In the genomic region with DNA sequence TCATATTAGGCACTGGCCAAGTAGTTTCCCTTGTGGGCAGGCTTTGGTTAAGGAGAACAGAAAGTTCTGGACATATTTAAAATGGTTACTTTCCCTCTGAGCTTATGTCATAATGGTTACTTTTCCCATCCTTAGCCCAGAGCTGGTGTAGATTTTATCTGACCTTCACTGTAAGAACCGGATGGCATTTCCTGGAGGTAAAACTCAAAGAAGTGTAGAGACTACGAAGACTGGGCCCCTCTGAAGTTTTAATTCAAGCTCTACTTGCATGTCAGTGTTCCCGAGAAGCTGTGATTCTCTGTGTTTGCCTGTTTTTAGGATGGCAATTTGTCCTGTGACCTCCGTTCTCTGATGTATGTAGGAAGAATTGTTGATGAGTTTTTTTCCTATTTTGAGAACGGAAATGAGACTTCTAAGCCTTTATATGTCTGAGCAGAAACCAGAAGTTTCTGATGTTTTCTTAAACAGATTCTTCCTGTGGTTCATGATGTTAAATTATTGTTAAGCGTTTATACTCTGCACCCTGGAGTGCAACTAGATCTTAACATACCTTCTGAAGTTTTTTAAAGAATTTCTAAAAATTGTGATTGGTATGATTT, we compare ENCODE assay signal across 16 cellular contexts.
DNase-seq lines count a peak whose midpoint lies in the region; ATAC-seq and TF ChIP-seq lines count a peak whose summit lies in the region.
"Had no signal": no experiment of that assay in that cellular context is flagged by ENCODE, and none has a peak within 500 bp of the region (broad histone marks: within the 10 kb centered on the region; RNA-seq: fewer than 3 reads in every experiment).

No MANE protein-coding gene starts in this region.

- no peaks in the 10 kb centered on the region for H3K4me1 ChIP-seq in gastroesophageal sphincter
- H3K4me1 ChIP-seq in HAP-1, result no peaks in the 10 kb centered on the region

- peak overlapping the region; percentile 58 for H3K27ac Mint-ChIP-seq in activated naive CD4-positive, alpha-beta T cell treated with anti-CD3 and anti-CD28 coated beads for 36 hours
- H3K27ac Mint-ChIP-seq in activated naive CD4-positive, alpha-beta T cell treated with anti-CD3 and anti-CD28 coated beads, Interleukin-2, amount 50 U/mL, for 72 hours, result peak overlapping the region in 1 of 2 donors; percentile 31

- H3K9me3 Mint-ChIP-seq in activated naive CD4-positive, alpha-beta T cell treated with anti-CD3 and anti-CD28 coated beads for 36 hours, result peaks cover 8% of the 10 kb centered on the region
- peaks cover 0 to 5% of the 10 kb centered on the region in 2 donors for H3K9me3 Mint-ChIP-seq in activated naive CD4-positive, alpha-beta T cell treated with anti-CD3 and anti-CD28 coated beads, Interleukin-2, amount 50 U/mL, for 72 hours
- H3K9me3 Mint-ChIP-seq: immature natural killer cell had no signal

- peaks cover 23% of the 10 kb centered on the region for H3K4me1 Mint-ChIP-seq in activated naive CD4-positive, alpha-beta T cell treated with anti-CD3 and anti-CD28 coated beads for 36 hours (ENCODE audit: low read depth)

- no peak for TF ChIP-seq POLR2A in gastroesophageal sphincter (IDR thresholded peaks at IDR 0.05)

- H3K9me3 ChIP-seq in gastroesophageal sphincter (no peaks in the 10 kb centered on the region), HAP-1 (no peaks in the 10 kb centered on the region; the same call in 1 of the 2 replicates)
- H3K9me3 ChIP-seq: neutrophil had no signal

- no peak for DNase-seq in activated naive CD4-positive, alpha-beta T cell treated with anti-CD3 and anti-CD28 coated beads for 36 hours
- DNase-seq in activated naive CD4-positive, alpha-beta T cell treated with anti-CD3 and anti-CD28 coated beads, Interleukin-2, amount 50 U/mL, for 72 hours (ENCODE audit: low spot score in 2 of 2), result no peak
- no peak for DNase-seq in caudate nucleus (lab: John Stamatoyannopoulos, UW)
- peak; percentile 12 for DNase-seq in smooth muscle cell of the brain vasculature (ENCODE audit: low read depth, low spot score)
- no peak for DNase-seq in HAP-1 (ENCODE audit: low spot score in 2 of 2)
- DNase-seq: ACHN; activated CD4-positive, CD25-positive, alpha-beta regulatory T cell; aorta; immature natural killer cell; NCI-H146; NCI-H345 had no signal

- CTCF ChIA-PET in activated naive CD4-positive, alpha-beta T cell treated with anti-CD3 and anti-CD28 coated beads for 36 hours (lab: Charles Lee), result interaction anchor here (0.5 to 0.6 kb wide), 2 partner anchors 125 to 512 kb away, joined by 3 to 4 read pairs; no protein-coding TSS in a partner anchor

- no peak for ATAC-seq in activated naive CD4-positive, alpha-beta T cell treated with anti-CD3 and anti-CD28 coated beads, Interleukin-2, amount 50 U/mL, for 72 hours
- ATAC-seq in SK-N-SH treated with all-trans-retinoic acid at 6 μM for 48 hours (peak; percentile 16; the same call in 1 of the 3 replicates), HG02610 (IDR thresholded peaks at IDR 0.05; ENCODE audit: unreplicated experiment) (no peak), gastroesophageal sphincter (no peak)

- 69 to 74% methylated on average over 6 of the region's 6 CpGs for WGBS in gastroesophageal sphincter (ENCODE audit: low coverage in 1 of 2), 2 donors

- intact Hi-C loops in activated naive CD4-positive, alpha-beta T cell treated with anti-CD3 and anti-CD28 coated beads for 36 hours (cut with micrococcal nuclease), result no loop called here

- TF ChIP-seq CTCF in gastroesophageal sphincter (IDR thresholded peaks at IDR 0.05), result no peak

- no peaks in the 10 kb centered on the region for H3K27me3 Mint-ChIP-seq in activated naive CD4-positive, alpha-beta T cell treated with anti-CD3 and anti-CD28 coated beads for 36 hours (ENCODE audit: low read depth)

- H3K36me3 ChIP-seq in gastroesophageal sphincter (no peaks in the 10 kb centered on the region), HAP-1 (replicated peaks) (no peaks in the 10 kb centered on the region)
- H3K36me3 ChIP-seq: neutrophil had no signal

- H3K27me3 ChIP-seq in gastroesophageal sphincter (no peaks in the 10 kb centered on the region), HAP-1 (ENCODE audit: low read depth) (no peaks in the 10 kb centered on the region)
- H3K27me3 ChIP-seq: neutrophil had no signal

- TF ChIP-seq EP300 in gastroesophageal sphincter (IDR thresholded peaks at IDR 0.05), result no peak

- H3K27ac ChIP-seq in caudate nucleus (ENCODE audit: low read depth, low read length), result peak overlapping the region; percentile 23
- H3K27ac ChIP-seq in gastroesophageal sphincter, result no peak overlapping the region
- H3K27ac ChIP-seq: neutrophil, RWPE1 had no signal

- H3K4me3 ChIP-seq in gastroesophageal sphincter, result no peak overlapping the region
- no peak overlapping the region for H3K4me3 ChIP-seq in HAP-1

- no peaks in the 10 kb centered on the region for H3K36me3 Mint-ChIP-seq in activated naive CD4-positive, alpha-beta T cell treated with anti-CD3 and anti-CD28 coated beads for 36 hours (ENCODE audit: low read depth)
- H3K36me3 Mint-ChIP-seq in activated naive CD4-positive, alpha-beta T cell treated with anti-CD3 and anti-CD28 coated beads, Interleukin-2, amount 50 U/mL, for 72 hours, result peaks cover 0 to 11% of the 10 kb centered on the region in 2 donors
- H3K36me3 Mint-ChIP-seq: immature natural killer cell had no signal

- in situ Hi-C loops in HAP-1 (cut with MboI; ENCODE audit: low sequenced_read_pairs), result no loop called here

- H3K4me3 Mint-ChIP-seq in activated naive CD4-positive, alpha-beta T cell treated with anti-CD3 and anti-CD28 coated beads for 36 hours, result no peak overlapping the region

TF ChIP-seq in SK-N-SH treated with all-trans-retinoic acid at 6 μM for 48 hours, 23 proteins besides CTCF, POLR2A, EP300 and RAD21:
- TF ChIP-seq ARNTL (CRISPR knock-in tag; IDR thresholded peaks at IDR 0.05; ENCODE audit: borderline replicate concordance, low read depth), result no peak
- no peak for TF ChIP-seq TCF4 (CRISPR knock-in tag; IDR thresholded peaks at IDR 0.05; ENCODE audit: borderline replicate concordance)
- no peak for TF ChIP-seq TOX (CRISPR knock-in tag; IDR thresholded peaks at IDR 0.05; ENCODE audit: borderline replicate concordance)
- no peak for TF ChIP-seq OSR1 (CRISPR knock-in tag; IDR thresholded peaks at IDR 0.05)
- no peak for TF ChIP-seq SNAI2 (CRISPR knock-in tag; IDR thresholded peaks at IDR 0.05)
